ENCODE assay signal across 9 cellular contexts in the genomic region with DNA sequence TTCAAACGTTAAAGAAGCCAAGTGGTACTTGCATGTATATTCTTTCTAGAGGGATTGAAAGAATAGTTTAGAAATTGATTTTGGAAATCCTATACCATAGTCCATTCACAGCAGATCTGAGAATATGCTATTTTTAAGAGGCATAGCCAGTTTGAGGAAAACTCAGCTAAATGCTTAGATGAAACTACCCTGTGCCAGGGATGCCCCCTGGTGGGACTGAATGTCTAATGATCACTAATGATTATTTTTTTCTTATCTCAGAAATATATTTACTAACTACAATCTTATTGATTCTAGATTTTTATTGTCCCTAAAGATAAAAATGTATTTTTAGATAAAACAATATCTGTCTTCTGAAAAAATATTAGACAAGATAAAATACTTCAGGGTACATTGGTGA.
A peak's percentile ranks its signal among the peaks of the same experiment; 100 is the strongest.
DNase-seq lines count a peak whose midpoint lies in the region; TF ChIP-seq lines count a peak whose summit lies in the region.
"Had no signal": no experiment of that assay in that cellular context is flagged by ENCODE, and none has a peak within 500 bp of the region (broad histone marks: within the 10 kb centered on the region; RNA-seq: fewer than 3 reads in every experiment).

No MANE protein-coding gene starts in this region.

- TF ChIP-seq EP300 in stomach (IDR thresholded peaks at IDR 0.05), result no peak

- no peaks in the 10 kb centered on the region for H3K27me3 ChIP-seq in adrenal gland
- H3K27me3 ChIP-seq in kidney epithelial cell (ENCODE audit: control insufficient read depth, insufficient read depth, low read length), result no peaks in the 10 kb centered on the region
- no peaks in the 10 kb centered on the region for H3K27me3 ChIP-seq in stomach

- no peak overlapping the region for H3K4me3 ChIP-seq in adrenal gland
- H3K4me3 ChIP-seq in kidney epithelial cell (ENCODE audit: low read depth, low read length), result no peak overlapping the region
- H3K4me3 ChIP-seq in stomach, result no peak overlapping the region

- DNase-seq in COR-L47 (lab: John Stamatoyannopoulos, UW) (peak; percentile 46), KBM-7 (peak; percentile 4), adrenal gland (peak in 5 of 7 donors; percentile 17 to 44 (median 24)), kidney epithelial cell (ENCODE audit: low read depth) (no peak), KG1 (lab: John Stamatoyannopoulos, UW) (no peak), mucosa of gallbladder (ENCODE audit: low spot score) (no peak), NCI-H510A treated with DMSO at 0.1 percent for 48 hours (lab: John Stamatoyannopoulos, UW) (no peak), stomach (no peak)
- DNase-seq: H7 had no signal

- H3K9me3 ChIP-seq in adrenal gland (replicated peaks in 1 of 3), result no peaks in the 10 kb centered on the region
- no peaks in the 10 kb centered on the region for H3K9me3 ChIP-seq in stomach

- no peak overlapping the region for H3K27ac ChIP-seq in adrenal gland
- H3K27ac ChIP-seq in stomach, result no peak overlapping the region

- in situ Hi-C loops in KBM-7 (cut with MboI; ENCODE audit: low pct_unique_long_range_greater_than_20kb, low sequenced_read_pairs), result no loop called here

- H3K36me3 ChIP-seq in adrenal gland (replicated peaks in 1 of 2) (no peaks in the 10 kb centered on the region), kidney epithelial cell (ENCODE audit: control insufficient read depth, insufficient read depth, low read length) (no peaks in the 10 kb centered on the region), stomach (no peaks in the 10 kb centered on the region)

- WGBS in adrenal gland, 4 donors, result 18 to 41% (median 26%) methylated on average over 1 of the region's 1 CpG
- 18 to 37% (median 22%) methylated on average over 1 of the region's 1 CpG for WGBS in stomach, 5 donors

- TF ChIP-seq POLR2A in adrenal gland (IDR thresholded peaks at IDR 0.05) (no peak), stomach (IDR thresholded peaks at IDR 0.05) (no peak)

- H3K4me1 ChIP-seq in adrenal gland (replicated peaks in 1 of 2), result no peaks in the 10 kb centered on the region
- H3K4me1 ChIP-seq in stomach, result no peaks in the 10 kb centered on the region

- intact Hi-C loops in adrenal gland (cut with DNase I) (no loop called here), stomach (cut with DNase I; ENCODE audit: low total_unique reads) (no loop called here)

- TF ChIP-seq CTCF in adrenal gland (IDR thresholded peaks at IDR 0.05), result peak in 5 of 6 experiments; percentile 9 to 44 (median 40)
- peak; percentile 55 for TF ChIP-seq CTCF in kidney epithelial cell (IDR thresholded peaks at IDR 0.05; ENCODE audit: insufficient read depth, low read length, poor library complexity, severe bottlenecking)
- TF ChIP-seq CTCF in stomach (IDR thresholded peaks at IDR 0.05), result no peak

Comparison
In these comparisons a context has a peak if more than half of its experiments do, and no peak if none do; other contexts are left out.
1. DNase-seq: peak in COR-L47 (single experiment), KBM-7 (single experiment) and adrenal gland (5 of 7); none in kidney epithelial cell (single experiment), KG1 (single experiment), mucosa of gallbladder (single experiment), NCI-H510A treated with DMSO at 0.1 percent for 48 hours (single experiment) and stomach (single experiment).
2. CTCF ChIP-seq: peak in adrenal gland (5 of 6) and kidney epithelial cell (single experiment); none in stomach (0 of 7).